In genomic region chr5:82976887-82977286, GRCh38 we compare ENCODE assay signal across 7 cellular contexts.
DNase-seq lines count a peak whose midpoint lies in the region; ATAC-seq, FAIRE-seq and TF ChIP-seq lines count a peak whose summit lies in the region.
"Not testable (repeated sequence)": the region's sequence is repeated elsewhere in the genome, so short reads cannot be mapped to it uniquely, and the experiment has no call there.

No MANE protein-coding gene starts in this region.

- peaks cover 22% of the 10 kb centered on the region for H3K9me3 Mint-ChIP-seq in astrocyte (ENCODE audit: unreplicated experiment)

- not testable (repeated sequence) for TF ChIP-seq CTCF in A549 (IDR thresholded peaks at IDR 0.05); OCI-LY3 (IDR thresholded peaks at IDR 0.05; ENCODE audit: low read depth, low read length); astrocyte (IDR thresholded peaks at IDR 0.05; ENCODE audit: insufficient read depth, low read depth, low read length); fibroblast of pulmonary artery (IDR thresholded peaks at IDR 0.05; ENCODE audit: low read length, missing control alignments); HepG2 (CRISPR knock-in tag; IDR thresholded peaks at IDR 0.05)

- not testable (repeated sequence) for H3K9ac ChIP-seq in GM23248; astrocyte (ENCODE audit: low read length); HepG2 (ENCODE audit: insufficient read depth, low read depth, low read length)
- peak overlapping the region; percentile 40; the same call in 1 of the 2 replicates for H3K9ac ChIP-seq in OCI-LY3 (ENCODE audit: low read length)

- H3K9me3 ChIP-seq in A549; GM23248 (ENCODE audit: low read depth); OCI-LY3 (ENCODE audit: insufficient read depth, low read length); HepG2 (ENCODE audit: low read length): not testable (repeated sequence)
- H3K9me3 ChIP-seq in astrocyte (ENCODE audit: insufficient read depth, low read depth, low read length): peaks cover 18% of the 10 kb centered on the region

- H3K27ac ChIP-seq in A549: peak overlapping the region in 1 of 2 experiments; percentile 58; a peak in 5 of 6 replicates
- H3K27ac ChIP-seq in GM23248; astrocyte (ENCODE audit: low read depth, low read length): not testable (repeated sequence)
- peak overlapping the region; percentile 90 for H3K27ac ChIP-seq in OCI-LY3 (ENCODE audit: low read length)
- H3K27ac ChIP-seq in HepG2 (ENCODE audit: extremely low read length, insufficient read depth, low read length): peak overlapping the region; percentile 62

- H3K4me1 ChIP-seq in A549 (peaks cover 20% of the 10 kb centered on the region), OCI-LY3 (ENCODE audit: low read length) (peaks cover 28% of the 10 kb centered on the region), HepG2 (ENCODE audit: insufficient read depth, low read length) (peaks cover 57% of the 10 kb centered on the region)
- not testable (repeated sequence) for H3K4me1 ChIP-seq in GM23248 (ENCODE audit: insufficient read depth); astrocyte (ENCODE audit: insufficient read depth, low read length)

- peaks cover 14% of the 10 kb centered on the region for H3K4me1 Mint-ChIP-seq in astrocyte (ENCODE audit: low read depth, unreplicated experiment)

- TF ChIP-seq EP300 in A549 (IDR thresholded peaks at IDR 0.05) (peak; percentile 26 to 73; a peak in 3 of 5 replicates), HepG2 (IDR thresholded peaks at IDR 0.05; ENCODE audit: low read depth in 2 of 2, low read length in 2 of 2) (peak; percentile 67 to 87; a peak in 3 of 4 replicates), HepG2 (CRISPR knock-in tag; IDR thresholded peaks at IDR 0.05; ENCODE audit: borderline replicate concordance) (peak; percentile 95)

- not testable (repeated sequence) for H4K20me1 ChIP-seq in GM23248 (ENCODE audit: insufficient read depth); OCI-LY3 (ENCODE audit: insufficient read depth, low read length); astrocyte (ENCODE audit: insufficient read depth, low read length); HepG2 (ENCODE audit: insufficient read depth, low read length)

- TF ChIP-seq RAD21 in A549 (conservative IDR thresholded peaks at IDR 0.05 in 1 of 2, IDR thresholded peaks at IDR 0.05 in 1 of 2): peak in 1 of 2 experiments; percentile 27; a peak in 1 of 5 replicates
- not testable (repeated sequence) for TF ChIP-seq RAD21 in HepG2 (CRISPR knock-in tag; IDR thresholded peaks at IDR 0.05)

- H3K79me2 ChIP-seq in GM23248 (ENCODE audit: insufficient read depth); OCI-LY3 (ENCODE audit: low read length); astrocyte (ENCODE audit: insufficient read depth, low read length); HepG2 (ENCODE audit: insufficient read depth, low read length): not testable (repeated sequence)

- H3K27me3 ChIP-seq in GM23248 (replicated peaks; ENCODE audit: insufficient read depth); OCI-LY3 (ENCODE audit: low read depth, low read length); astrocyte (ENCODE audit: insufficient read depth, low read length); HepG2 (ENCODE audit: control insufficient read depth in 1 of 2, insufficient read depth in 2 of 2, low read length in 2 of 2): not testable (repeated sequence)

- not testable (repeated sequence) for H3F3A ChIP-seq in GM23248 (ENCODE audit: insufficient read depth)

- CTCF ChIA-PET in A549 (lab: Yijun Ruan, JAX); HepG2 (lab: Yijun Ruan, JAX; ENCODE audit: low intra/inter-chr PET ratio, low total read pairs): not testable (repeated sequence)

- POLR2A ChIA-PET in A549 (lab: Yijun Ruan, JAX): not testable (repeated sequence)
- POLR2A ChIA-PET in HepG2 (lab: Yijun Ruan, JAX): interaction anchor here (1.4 kb wide), 1 partner anchor 9 kb away, joined by 7 read pairs; no protein-coding TSS in a partner anchor

- H3K4me3 ChIP-seq in A549; GM23248; OCI-LY3 (ENCODE audit: low read length); astrocyte (ENCODE audit: insufficient read depth, low read depth, low read length); fibroblast of pulmonary artery (replicated peaks; ENCODE audit: low read depth, low read length); HepG2 (replicated peaks in 1 of 3; ENCODE audit: insufficient read depth in 1 of 3, low read depth in 2 of 3, low read length in 3 of 3): not testable (repeated sequence)

- FAIRE-seq in A549 (lab: Jason Lieb, UNC): not testable (repeated sequence)
- peak; percentile 9 for FAIRE-seq in astrocyte (lab: Jason Lieb, UNC)
- peak; percentile 89 for FAIRE-seq in HepG2 (lab: Jason Lieb, UNC)

- BruUV-seq in HepG2 (replicated peaks; lab: Mats Ljungman, UMichigan): not testable (repeated sequence)

- intact Hi-C loops in HepG2 (cut with micrococcal nuclease; ENCODE audit: unreplicated experiment): loop anchor here (1.0 to 10.0 kb wide), 4 partner anchors 100 to 590 kb away; partner anchors contain the start of genes TMEM167A and XRCC4

- H3K27ac Mint-ChIP-seq in astrocyte (ENCODE audit: unreplicated experiment): not testable (repeated sequence)

- H3K9me2 ChIP-seq in GM23248 (ENCODE audit: insufficient read depth): not testable (repeated sequence)

- TF ChIP-seq POLR2A in A549 (IDR thresholded peaks at IDR 0.05; ENCODE audit: low read length); HepG2 (IDR thresholded peaks at IDR 0.05; ENCODE audit: insufficient read depth in 1 of 2, low read depth in 2 of 2, low read length in 2 of 2): not testable (repeated sequence)

- not testable (repeated sequence) for H3K36me3 Mint-ChIP-seq in astrocyte (ENCODE audit: low read depth, unreplicated experiment)

- DNase-seq in A549 (ENCODE audit: low read depth in 1 of 2, low spot score in 1 of 2): peak in 1 of 2 experiments; percentile 47
- DNase-seq in EL: peak; percentile 53
- DNase-seq in GM23248: peak; percentile 3
- peak; percentile 47 for DNase-seq in astrocyte (ENCODE audit: low read depth)
- peak; percentile 26 for DNase-seq in fibroblast of pulmonary artery (ENCODE audit: low read depth)
- DNase-seq in HepG2 (ENCODE audit: low spot score): peak; percentile 97

- H3K27me3 Mint-ChIP-seq in astrocyte (ENCODE audit: low read depth, unreplicated experiment): not testable (repeated sequence)

- not testable (repeated sequence) for H2AFZ ChIP-seq in GM23248; astrocyte (ENCODE audit: low read depth, low read length); HepG2 (ENCODE audit: low read length)
- H2AFZ ChIP-seq in OCI-LY3 (ENCODE audit: low read depth, low read length): peak overlapping the region; percentile 77; the same call in 1 of the 2 replicates

- H3K36me3 ChIP-seq in GM23248 (ENCODE audit: low read depth); OCI-LY3 (replicated peaks; ENCODE audit: low read depth, low read length); astrocyte (ENCODE audit: insufficient read depth, low read length); HepG2 (replicated peaks in 1 of 2; ENCODE audit: control insufficient read depth in 1 of 2, insufficient read depth in 2 of 2, low read length in 2 of 2): not testable (repeated sequence)

- H3K4me3 Mint-ChIP-seq in astrocyte (ENCODE audit: unreplicated experiment): not testable (repeated sequence)

- ATAC-seq in A549 (peak in 1 of 2 experiments; percentile 71; a peak in 3 of 6 replicates), HepG2 (peak; percentile 96)

- H3K4me2 ChIP-seq in A549: peak overlapping the region; percentile 37
- not testable (repeated sequence) for H3K4me2 ChIP-seq in GM23248 (ENCODE audit: unreplicated experiment); OCI-LY3 (ENCODE audit: low read length)
- peak overlapping the region; percentile 15 for H3K4me2 ChIP-seq in astrocyte (ENCODE audit: low read length)
- peak overlapping the region; percentile 57 for H3K4me2 ChIP-seq in HepG2 (ENCODE audit: low read depth, low read length)

- in situ Hi-C loops in GM23248 (cut with MboI); HepG2 (cut with HindIII; ENCODE audit: extremely low pct_ligation_motif_present, low pct_unique_long_range_greater_than_20kb): not testable (repeated sequence)

TF ChIP-seq in A549, 52 proteins besides CTCF, POLR2A, EP300 and RAD21:
- TF ChIP-seq CEBPB (IDR thresholded peaks at IDR 0.05) (peak; percentile 68 to 83; a peak in 3 of 4 replicates), JUN (IDR thresholded peaks at IDR 0.05) (0 out of 5 replicates have a peak, but pooled peaks of 1 of the 2 experiments have one; percentile 24), JUNB (IDR thresholded peaks at IDR 0.05) (peak; percentile 59; the same call in 1 of the 2 replicates), GATA3 (IDR thresholded peaks at IDR 0.05; ENCODE audit: borderline replicate concordance) (peak; percentile 54; the same call in 1 of the 2 replicates), FOSL2 (IDR thresholded peaks at IDR 0.05) (0 out of 2 replicates have a peak, but pooled peaks have one; percentile 16), FOSL2 (CRISPR knock-in tag; IDR thresholded peaks at IDR 0.05) (peak; percentile 29; the same call in 1 of the 2 replicates)

TF ChIP-seq in HepG2, 621 proteins besides CTCF, POLR2A, EP300 and RAD21 (continues in another document):
- TF ChIP-seq BCL6 (CRISPR knock-in tag; IDR thresholded peaks at IDR 0.05): peak; percentile 97
- peak; percentile 30 for TF ChIP-seq STAG1 (CRISPR knock-in tag; IDR thresholded peaks at IDR 0.05)
- TF ChIP-seq ASH2L (IDR thresholded peaks at IDR 0.05; ENCODE audit: insufficient read length, low read depth, low read length): peak; percentile 25
- TF ChIP-seq ZSCAN9 (CRISPR knock-in tag; IDR thresholded peaks at IDR 0.05; ENCODE audit: borderline replicate concordance): 0 out of 2 replicates have a peak, but pooled peaks have one; percentile 51
- 0 out of 2 replicates have a peak, but pooled peaks have one; percentile 14 for TF ChIP-seq ZNF24 (IDR thresholded peaks at IDR 0.05)
